ENCODE assay signal across 22 cellular contexts in genomic region chr11:117693344-117693743, GRCh38.
"Had no signal": no experiment of that assay in that cellular context is flagged by ENCODE, and none has a peak within 500 bp of the region (broad histone marks: within the 10 kb centered on the region; RNA-seq: fewer than 3 reads in every experiment).

No MANE protein-coding gene starts in this region.

- H3K27me3 ChIP-seq: adrenal gland, cardiac muscle cell, SJCRH30 had no signal

- DNase-seq: activated CD4-positive, alpha-beta T cell treated with anti-CD3 and anti-CD28 coated beads for 48 hours; activated CD4-positive, alpha-beta T cell treated with anti-CD3 and anti-CD28 coated beads, Interleukin-2, amount 50 U/mL, for 4 hours; activated CD4-positive, CD25-positive, alpha-beta regulatory T cell treated with anti-CD3 and anti-CD28 coated beads, Interleukin-2, amount 50 U/mL, for 72 hours; activated CD8-positive, alpha-beta memory T cell treated with anti-CD3 and anti-CD28 coated beads, Interleukin-2, amount 50 U/mL, for 48 hours; activated CD8-positive, alpha-beta T cell treated with anti-CD3 and anti-CD28 coated beads, Interleukin-2, amount 10 ng/mL, durations not matched to agents 7 days and 5 days; activated naive CD4-positive, alpha-beta T cell treated with anti-CD3 and anti-CD28 coated beads, Interleukin-2, amount 50 U/mL, for 16 hours; activated naive CD8-positive, alpha-beta T cell treated with anti-CD3 and anti-CD28 coated beads, Interleukin-2, amount 10 ng/mL, durations not matched to agents 7 days and 5 days; activated T-cell treated with anti-CD3 and anti-CD28 coated beads, Interleukin-2, amount 50 U/mL, for 1 hour; adrenal gland; aorta; KG1; NCI-H1048; NCI-H146; NCI-H187 treated with DMSO at 0.1 percent for 48 hours; NCI-H2081 treated with DMSO at 0.1 percent for 48 hours; NCI-H446; NCI-H524; SJCRH30; SW 1271 had no signal

- ATAC-seq: activated CD8-positive, alpha-beta T cell treated with anti-CD3 and anti-CD28 coated beads, Interleukin-2, amount 10 ng/mL, durations not matched to agents 7 days and 5 days; SK-N-SH treated with all-trans-retinoic acid at 6 μM for 48 hours; WTC11 had no signal

- H3K27ac ChIP-seq: adrenal gland, cardiac muscle cell, SJCRH30 had no signal

- H3K9me3 ChIP-seq: adrenal gland, SJCRH30 had no signal

- H3K4me1 ChIP-seq: adrenal gland had no signal

- H3K4me3 ChIP-seq: adrenal gland, cardiac muscle cell, SJCRH30 had no signal

- H3K36me3 ChIP-seq: adrenal gland, cardiac muscle cell, SJCRH30 had no signal
